7 cellular contexts compared by ENCODE assay signal in the genomic region with DNA sequence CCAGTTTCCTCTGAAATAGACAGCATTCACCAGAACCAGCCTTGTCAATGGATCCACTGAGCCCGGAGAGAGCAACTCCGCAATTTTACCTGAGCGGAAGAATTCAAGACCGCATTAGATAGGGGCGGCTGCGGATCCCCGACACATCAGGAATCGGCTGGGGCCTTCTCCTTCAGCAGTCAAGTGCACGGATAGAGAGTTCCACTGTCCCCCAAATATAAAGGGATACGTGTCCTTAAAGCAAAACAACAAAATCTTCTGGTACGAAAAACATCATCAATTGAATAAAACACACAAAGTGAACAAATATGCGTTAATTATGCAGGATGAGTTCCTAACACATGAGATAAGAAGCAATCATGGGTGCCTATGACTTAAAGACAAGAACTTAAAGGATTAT. TPM values are rescaled to one million over a fixed set of nuclear protein-coding genes. Genes with fewer than 3 reads are reported as not detected.
DNase-seq lines count a peak whose midpoint lies in the region; ATAC-seq and TF ChIP-seq lines count a peak whose summit lies in the region.

No MANE protein-coding gene starts in this region.

- peak overlapping the region; percentile 55 for H3K4me3 ChIP-seq in OCI-LY1 (ENCODE audit: low read depth, low read length, poor library complexity, severe bottlenecking)
- H3K4me3 ChIP-seq in muscle layer of colon (ENCODE audit: low read depth in 1 of 2, low read length in 2 of 2), result peak overlapping the region in 1 of 2 donors; percentile 30
- H3K4me3 ChIP-seq in thyroid gland (replicated peaks in 1 of 3), result no peak overlapping the region

- peaks cover 17% of the 10 kb centered on the region for H3K4me1 Mint-ChIP-seq in chondrocyte (ENCODE audit: low read depth)

- peak overlapping the region; percentile 55; the same call in 1 of the 2 replicates for H3K9ac ChIP-seq in OCI-LY1 (ENCODE audit: low read length)
- H3K9ac ChIP-seq in muscle layer of colon (ENCODE audit: low read length), result peak overlapping the region; percentile 31

- no peak overlapping the region for H3K4me3 Mint-ChIP-seq in chondrocyte (ENCODE audit: unreplicated experiment)

- no peaks in the 10 kb centered on the region for H3F3A ChIP-seq in OCI-LY1 (ENCODE audit: insufficient read depth, low read length)

- H3K4me2 ChIP-seq in OCI-LY1 (ENCODE audit: low read length), result peak overlapping the region; percentile 75

- no peaks in the 10 kb centered on the region for H3K36me3 ChIP-seq in OCI-LY1 (ENCODE audit: insufficient read depth, low read length)
- H3K36me3 ChIP-seq in muscle layer of colon (ENCODE audit: insufficient read depth, low read length), result peaks cover 53% of the 10 kb centered on the region
- peaks cover 6 to 8% of the 10 kb centered on the region in 2 donors for H3K36me3 ChIP-seq in thyroid gland

- H3K9me2 ChIP-seq in OCI-LY1 (ENCODE audit: low read depth, low read length), result no peaks in the 10 kb centered on the region

- peak overlapping the region; percentile 39 for H2AFZ ChIP-seq in OCI-LY1 (ENCODE audit: low read length)

- no peaks in the 10 kb centered on the region for H3K9me3 Mint-ChIP-seq in chondrocyte (ENCODE audit: low read depth)

- H3K79me2 ChIP-seq in OCI-LY1 (ENCODE audit: insufficient read depth, low read length), result no peaks in the 10 kb centered on the region

- no peaks in the 10 kb centered on the region for H4K20me1 ChIP-seq in OCI-LY1 (ENCODE audit: insufficient read depth, low read length)

- no peak for DNase-seq in chondrocyte (ENCODE audit: low spot score)
- DNase-seq in thyroid gland, result no peak
- no peak for DNase-seq in left colon

- peaks cover 18% of the 10 kb centered on the region for H3K4me1 ChIP-seq in OCI-LY1 (ENCODE audit: insufficient read depth, low read length, severe bottlenecking)
- peaks cover 33% of the 10 kb centered on the region for H3K4me1 ChIP-seq in muscle layer of colon (ENCODE audit: insufficient read depth, low read length)
- H3K4me1 ChIP-seq in thyroid gland, result peaks cover 12 to 18% of the 10 kb centered on the region in 2 donors

- WGBS in thyroid gland, 2 donors, result 91 to 92% methylated on average over 12 of the region's 12 CpGs

- TF ChIP-seq CTCF in OCI-LY1 (IDR thresholded peaks at IDR 0.05; ENCODE audit: low read length) (no peak), chondrocyte (IDR thresholded peaks at IDR 0.05) (no peak), thyroid gland (IDR thresholded peaks at IDR 0.05) (no peak)

- peaks cover 18% of the 10 kb centered on the region for H3K36me3 Mint-ChIP-seq in chondrocyte (ENCODE audit: low read depth)

- H3K27ac ChIP-seq in OCI-LY1 (ENCODE audit: low read depth, low read length, poor library complexity, severe bottlenecking), result no peak overlapping the region
- peak overlapping the region; percentile 90 for H3K27ac ChIP-seq in muscle layer of colon (ENCODE audit: low read depth, low read length)
- H3K27ac ChIP-seq in thyroid gland, result peak overlapping the region in 2 of 3 donors; percentile 44 to 72

- H3K9me3 ChIP-seq in OCI-LY1 (ENCODE audit: low read length) (no peaks in the 10 kb centered on the region), muscle layer of colon (ENCODE audit: low read length) (no peaks in the 10 kb centered on the region), thyroid gland (no peaks in the 10 kb centered on the region)

- no peak for TF ChIP-seq POLR2A in thyroid gland (IDR thresholded peaks at IDR 0.05)

- intact Hi-C loops in thyroid gland (cut with DNase I), result loop anchor here (5.0 kb wide), 1 partner anchor 34 kb away; no protein-coding TSS in a partner anchor
- intact Hi-C loops in left colon (cut with DNase I, micrococcal nuclease), result loop anchor here in 1 of 2 donors (5.0 kb wide), 1 partner anchor 34 kb away; no protein-coding TSS in a partner anchor

- H3K27me3 ChIP-seq in OCI-LY1 (ENCODE audit: insufficient read depth, low read length) (no peaks in the 10 kb centered on the region), muscle layer of colon (ENCODE audit: control insufficient read depth in 1 of 2, insufficient read depth in 2 of 2, low read length in 2 of 2) (no peaks in the 10 kb centered on the region), thyroid gland (no peaks in the 10 kb centered on the region)

- ATAC-seq in left colon (no peak), HG03460 (IDR thresholded peaks at IDR 0.05; ENCODE audit: unreplicated experiment) (no peak), HG02973 (IDR thresholded peaks at IDR 0.05; ENCODE audit: unreplicated experiment) (no peak)

- H3K27me3 Mint-ChIP-seq in chondrocyte (ENCODE audit: low read depth), result no peaks in the 10 kb centered on the region

- H3K27ac Mint-ChIP-seq in chondrocyte (ENCODE audit: unreplicated experiment), result peak overlapping the region; percentile 69

RNA-seq across cellular contexts. Expression of a gene that starts 18.3 kb away (rescaled TPM):
- total RNA-seq in chondrocyte (74.0 to 98.0 TPM (median 97.3 TPM) in 3 replicates), thyroid gland (100 to 1,000 TPM; 151 to 210 (median 171) TPM), left colon (100 to 1,000 TPM; 182 to 192 TPM)

RNA-seq across cellular contexts. Expression of a gene that starts 46.6 kb away (rescaled TPM):
- total RNA-seq in chondrocyte, result 34.4 to 40.7 TPM (median 35.1 TPM) in 3 replicates
- total RNA-seq in thyroid gland, result 10 to 100 TPM; 20.7 to 43.0 (median 36.3) TPM
- 10 to 100 TPM in 1 of 2 donors, 1 to 10 TPM in 1; 10.0 to 12.2 TPM for total RNA-seq in left colon

RNA-seq across cellular contexts. Expression of a gene that starts 50.0 kb away (rescaled TPM):
- total RNA-seq in chondrocyte (0.31 to 0.67 TPM (median 0.62 TPM) in 3 replicates), thyroid gland (10 to 100 TPM; 10.4 to 16.5 (median 15.3) TPM), left colon (1 to 10 TPM; 3.5 to 4.7 TPM)
